In genomic region chr7:75987026-75987804, GRCh38 we compare ENCODE assay signal across 1 cellular context.
TF ChIP-seq lines count a peak whose summit lies in the region.

No MANE protein-coding gene starts in this region.

TF ChIP-seq in HepG2, 621 proteins besides CTCF, POLR2A, EP300 and RAD21 (continued from another document):
- TF ChIP-seq LRRFIP1 (CRISPR knock-in tag; conservative IDR thresholded peaks at IDR 0.05) (no peak), DBP (CRISPR knock-in tag; IDR thresholded peaks at IDR 0.05; ENCODE audit: not compliant biosample characterization) (no peak), SALL1 (CRISPR knock-in tag; IDR thresholded peaks at IDR 0.05) (peak; percentile 9; the same call in 1 of the 2 replicates), ZFP91 (CRISPR knock-in tag; IDR thresholded peaks at IDR 0.05; ENCODE audit: borderline replicate concordance) (peak; percentile 19; the same call in 1 of the 2 replicates), ZC3H4 (CRISPR knock-in tag; IDR thresholded peaks at IDR 0.05; ENCODE audit: borderline replicate concordance) (no peak), ZNF83 (CRISPR knock-in tag; IDR thresholded peaks at IDR 0.05; ENCODE audit: borderline replicate concordance) (no peak)
